ENCODE assay signal across 17 cellular contexts in the genomic region with DNA sequence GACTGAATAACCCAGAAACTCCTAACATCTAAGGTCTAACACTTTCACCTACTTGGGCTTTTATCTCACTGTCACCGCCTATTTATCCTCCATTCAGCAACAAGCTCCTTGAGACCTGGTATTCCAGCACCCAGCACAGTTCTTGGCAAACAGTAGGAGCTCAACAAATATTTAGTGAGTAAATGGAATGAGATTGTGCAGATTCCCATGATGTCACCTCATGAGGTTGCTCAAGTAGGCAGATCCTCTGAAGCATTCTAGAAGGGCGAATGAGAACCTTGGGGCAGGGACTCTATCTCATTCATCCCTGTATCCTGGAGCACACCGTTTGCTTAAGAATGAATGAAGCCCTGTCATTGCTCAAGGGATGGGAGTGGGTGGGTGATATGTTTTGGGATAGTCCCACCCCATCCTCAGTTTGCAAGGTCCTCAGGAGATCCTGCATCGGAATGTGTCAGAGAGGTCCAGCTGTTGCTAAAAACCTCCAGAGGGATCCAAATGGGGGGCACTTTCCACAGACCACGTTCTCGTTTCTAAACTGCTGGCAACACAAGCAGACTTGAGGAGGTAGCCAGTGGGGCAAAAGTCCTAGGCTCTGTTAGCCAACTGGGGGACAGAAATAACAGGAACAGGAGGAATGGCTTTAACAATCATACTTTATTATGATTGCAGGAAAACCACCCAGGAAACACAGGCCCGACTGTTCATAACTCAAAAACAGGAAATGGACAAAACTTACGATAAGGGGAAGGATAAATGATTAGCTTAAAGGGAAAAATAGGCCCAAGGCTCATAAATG. TPM values are rescaled to one million over a fixed set of nuclear protein-coding genes. Genes with fewer than 3 reads are reported as not detected.
DNase-seq lines count a peak whose midpoint lies in the region; TF ChIP-seq lines count a peak whose summit lies in the region.
"Had no signal": no experiment of that assay in that cellular context is flagged by ENCODE, and none has a peak within 500 bp of the region (broad histone marks: within the 10 kb centered on the region; RNA-seq: fewer than 3 reads in every experiment).

No MANE protein-coding gene starts in this region.

- H3K27ac Mint-ChIP-seq in activated naive CD8-positive, alpha-beta T cell treated with anti-CD3 and anti-CD28 coated beads for 36 hours = no peak overlapping the region
- H3K27ac Mint-ChIP-seq: activated CD4-positive, alpha-beta memory T cell treated with anti-CD3 and anti-CD28 coated beads for 36 hours; stimulated activated effector memory CD8-positive, alpha-beta T cell treated with anti-CD3 and anti-CD28 coated beads, Interleukin-12 subunit alpha, Interleukin-12 subunit beta, amount 100 ng/mL, for 72 hours had no signal

- H3K27me3 ChIP-seq in duodenal mucosa (ENCODE audit: control insufficient read depth in 1 of 2, insufficient read depth in 2 of 2, low read length in 2 of 2) = no peaks in the 10 kb centered on the region

- H3K9me3 Mint-ChIP-seq in activated naive CD8-positive, alpha-beta T cell treated with anti-CD3 and anti-CD28 coated beads for 36 hours = no peaks in the 10 kb centered on the region
- H3K9me3 Mint-ChIP-seq: activated CD4-positive, alpha-beta memory T cell treated with anti-CD3 and anti-CD28 coated beads for 36 hours; stimulated activated effector memory CD8-positive, alpha-beta T cell treated with anti-CD3 and anti-CD28 coated beads, Interleukin-12 subunit alpha, Interleukin-12 subunit beta, amount 100 ng/mL, for 72 hours had no signal

- no peak overlapping the region for H3K4me3 ChIP-seq in duodenal mucosa (ENCODE audit: low read depth in 1 of 2, low read length in 2 of 2)

- no peaks in the 10 kb centered on the region for H3K4me1 Mint-ChIP-seq in activated naive CD8-positive, alpha-beta T cell treated with anti-CD3 and anti-CD28 coated beads for 36 hours
- H3K4me1 Mint-ChIP-seq: stimulated activated effector memory CD8-positive, alpha-beta T cell treated with anti-CD3 and anti-CD28 coated beads, Interleukin-12 subunit alpha, Interleukin-12 subunit beta, amount 100 ng/mL, for 72 hours had no signal

- peak; percentile 68 for DNase-seq in MV-4-11 (lab: John Stamatoyannopoulos, UW)
- peak; percentile 63 for DNase-seq in mucosa of gallbladder (ENCODE audit: low spot score)
- no peak for DNase-seq in activated naive CD8-positive, alpha-beta T cell treated with anti-CD3 and anti-CD28 coated beads for 36 hours
- no peak for DNase-seq in epidermal melanocyte (ENCODE audit: insufficient read length, low spot score)
- DNase-seq in glomerular visceral epithelial cell (ENCODE audit: extremely low spot score) = no peak
- DNase-seq in iPS-NIHi7 (ENCODE audit: extremely low spot score) = no peak
- DNase-seq: activated CD4-positive, alpha-beta memory T cell treated with anti-CD3 and anti-CD28 coated beads for 36 hours; activated gamma-delta T cell treated with Interleukin-2 at 50 U/mL for 16 hours; CD4-positive, alpha-beta memory T cell; cerebellar nuclear complex; kidney glomerular epithelial cell; NCI-H2081 treated with DMSO at 0.1 percent for 48 hours; NK-92 treated with Interleukin-12 subunit alpha and Interleukin-12 subunit beta, amount 100 ng/mL, for 24 hours; stimulated activated CD4-positive, alpha-beta T cell treated with anti-CD3 and anti-CD28 coated beads, Interleukin-1b, Interleukin-23, amount 100 ng/mL, for 48 hours had no signal

- peaks cover 23 to 33% of the 10 kb centered on the region in 2 donors for H3K4me1 ChIP-seq in duodenal mucosa (ENCODE audit: control insufficient read depth in 1 of 2, insufficient read depth in 2 of 2, low read length in 2 of 2)

- H3K36me3 ChIP-seq in duodenal mucosa (ENCODE audit: control insufficient read depth in 1 of 2, insufficient read depth in 2 of 2, low read length in 2 of 2) = no peaks in the 10 kb centered on the region

- H3K9me3 ChIP-seq in duodenal mucosa (ENCODE audit: control insufficient read depth in 1 of 2, low read length in 2 of 2) = no peaks in the 10 kb centered on the region

- H3K4me3 Mint-ChIP-seq in activated naive CD8-positive, alpha-beta T cell treated with anti-CD3 and anti-CD28 coated beads for 36 hours = no peak overlapping the region
- H3K4me3 Mint-ChIP-seq: activated CD4-positive, alpha-beta memory T cell treated with anti-CD3 and anti-CD28 coated beads for 36 hours; CD4-positive, alpha-beta memory T cell; stimulated activated effector memory CD8-positive, alpha-beta T cell treated with anti-CD3 and anti-CD28 coated beads, Interleukin-12 subunit alpha, Interleukin-12 subunit beta, amount 100 ng/mL, for 72 hours had no signal

- no peak for TF ChIP-seq CTCF in C4-2B (conservative IDR thresholded peaks at IDR 0.05)

- H3K9ac ChIP-seq in duodenal mucosa (ENCODE audit: low read depth in 1 of 2, low read length in 2 of 2) = no peak overlapping the region

- H3K27ac ChIP-seq in C4-2B (peak overlapping the region; percentile 58), duodenal mucosa (ENCODE audit: low read depth, low read length) (peak overlapping the region; percentile 40)

- H3K36me3 Mint-ChIP-seq in activated naive CD8-positive, alpha-beta T cell treated with anti-CD3 and anti-CD28 coated beads for 36 hours = no peaks in the 10 kb centered on the region
- H3K36me3 Mint-ChIP-seq: activated CD4-positive, alpha-beta memory T cell treated with anti-CD3 and anti-CD28 coated beads for 36 hours; CD4-positive, alpha-beta memory T cell; stimulated activated effector memory CD8-positive, alpha-beta T cell treated with anti-CD3 and anti-CD28 coated beads, Interleukin-12 subunit alpha, Interleukin-12 subunit beta, amount 100 ng/mL, for 72 hours had no signal

- H3K27me3 Mint-ChIP-seq in activated naive CD8-positive, alpha-beta T cell treated with anti-CD3 and anti-CD28 coated beads for 36 hours = no peaks in the 10 kb centered on the region

RNA-seq across cellular contexts. Expression of a gene that starts 42.0 kb away (rescaled TPM):
- 6.5 TPM for total RNA-seq in mucosa of gallbladder
- not detected for total RNA-seq in activated naive CD8-positive, alpha-beta T cell treated with anti-CD3 and anti-CD28 coated beads for 36 hours
- total RNA-seq: activated CD4-positive, alpha-beta memory T cell treated with anti-CD3 and anti-CD28 coated beads for 36 hours had no signal

Comparison
In these comparisons a context has a peak if more than half of its experiments do, and no peak if none do; other contexts are left out.
1. DNase-seq: peak in MV-4-11 (single experiment) and mucosa of gallbladder (single experiment); none in activated naive CD8-positive, alpha-beta T cell treated with anti-CD3 and anti-CD28 coated beads for 36 hours (single experiment), epidermal melanocyte (single experiment), glomerular visceral epithelial cell (single experiment) and iPS-NIHi7 (single experiment).